In the genomic region with DNA sequence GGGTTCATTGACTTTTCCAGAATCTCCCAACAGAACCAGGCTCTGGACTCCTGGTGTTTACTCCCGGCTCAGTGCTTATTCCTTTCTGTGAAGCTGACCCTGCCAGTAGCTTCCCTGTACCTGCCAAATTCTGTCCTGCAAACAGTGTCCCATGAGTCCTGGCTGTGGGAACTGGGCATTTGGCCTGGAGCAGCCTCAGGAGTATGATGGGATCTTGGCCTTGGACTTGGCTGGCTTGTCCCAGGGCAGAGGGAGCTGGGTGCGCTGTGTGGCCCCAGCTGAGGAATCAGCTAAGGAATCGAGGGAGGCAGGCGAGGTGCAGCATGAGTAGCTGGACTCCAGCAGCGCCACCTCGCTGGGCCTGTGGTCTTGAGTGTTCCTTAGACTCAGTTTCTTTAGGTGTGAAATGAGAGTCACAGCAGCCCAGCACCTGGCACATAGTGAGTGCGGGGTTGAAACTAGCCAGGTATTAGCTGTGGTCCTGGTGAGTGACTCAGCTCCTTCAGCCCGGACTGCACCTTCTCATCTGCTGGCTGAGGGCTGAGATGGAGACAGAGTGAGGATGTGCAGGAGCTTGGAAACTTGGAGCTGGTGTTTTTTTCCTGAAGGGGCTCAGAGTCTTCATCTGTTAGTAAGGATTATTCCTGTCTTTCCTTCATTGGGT, we compare ENCODE assay signal across 1 cellular context.
TF ChIP-seq lines count a peak whose summit lies in the region.

No MANE protein-coding gene starts in this region.

TF ChIP-seq in HCT116, 20 proteins besides CTCF, POLR2A, EP300 and RAD21:
- TF ChIP-seq, protein P1, sequence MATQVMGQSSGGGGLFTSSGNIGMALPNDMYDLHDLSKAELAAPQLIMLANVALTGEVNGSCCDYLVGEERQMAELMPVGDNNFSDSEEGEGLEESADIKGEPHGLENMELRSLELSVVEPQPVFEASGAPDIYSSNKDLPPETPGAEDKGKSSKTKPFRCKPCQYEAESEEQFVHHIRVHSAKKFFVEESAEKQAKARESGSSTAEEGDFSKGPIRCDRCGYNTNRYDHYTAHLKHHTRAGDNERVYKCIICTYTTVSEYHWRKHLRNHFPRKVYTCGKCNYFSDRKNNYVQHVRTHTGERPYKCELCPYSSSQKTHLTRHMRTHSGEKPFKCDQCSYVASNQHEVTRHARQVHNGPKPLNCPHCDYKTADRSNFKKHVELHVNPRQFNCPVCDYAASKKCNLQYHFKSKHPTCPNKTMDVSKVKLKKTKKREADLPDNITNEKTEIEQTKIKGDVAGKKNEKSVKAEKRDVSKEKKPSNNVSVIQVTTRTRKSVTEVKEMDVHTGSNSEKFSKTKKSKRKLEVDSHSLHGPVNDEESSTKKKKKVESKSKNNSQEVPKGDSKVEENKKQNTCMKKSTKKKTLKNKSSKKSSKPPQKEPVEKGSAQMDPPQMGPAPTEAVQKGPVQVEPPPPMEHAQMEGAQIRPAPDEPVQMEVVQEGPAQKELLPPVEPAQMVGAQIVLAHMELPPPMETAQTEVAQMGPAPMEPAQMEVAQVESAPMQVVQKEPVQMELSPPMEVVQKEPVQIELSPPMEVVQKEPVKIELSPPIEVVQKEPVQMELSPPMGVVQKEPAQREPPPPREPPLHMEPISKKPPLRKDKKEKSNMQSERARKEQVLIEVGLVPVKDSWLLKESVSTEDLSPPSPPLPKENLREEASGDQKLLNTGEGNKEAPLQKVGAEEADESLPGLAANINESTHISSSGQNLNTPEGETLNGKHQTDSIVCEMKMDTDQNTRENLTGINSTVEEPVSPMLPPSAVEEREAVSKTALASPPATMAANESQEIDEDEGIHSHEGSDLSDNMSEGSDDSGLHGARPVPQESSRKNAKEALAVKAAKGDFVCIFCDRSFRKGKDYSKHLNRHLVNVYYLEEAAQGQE (IDR thresholded peaks at IDR 0.05; ENCODE audit: low read depth): no peak
- TF ChIP-seq, protein P2, sequence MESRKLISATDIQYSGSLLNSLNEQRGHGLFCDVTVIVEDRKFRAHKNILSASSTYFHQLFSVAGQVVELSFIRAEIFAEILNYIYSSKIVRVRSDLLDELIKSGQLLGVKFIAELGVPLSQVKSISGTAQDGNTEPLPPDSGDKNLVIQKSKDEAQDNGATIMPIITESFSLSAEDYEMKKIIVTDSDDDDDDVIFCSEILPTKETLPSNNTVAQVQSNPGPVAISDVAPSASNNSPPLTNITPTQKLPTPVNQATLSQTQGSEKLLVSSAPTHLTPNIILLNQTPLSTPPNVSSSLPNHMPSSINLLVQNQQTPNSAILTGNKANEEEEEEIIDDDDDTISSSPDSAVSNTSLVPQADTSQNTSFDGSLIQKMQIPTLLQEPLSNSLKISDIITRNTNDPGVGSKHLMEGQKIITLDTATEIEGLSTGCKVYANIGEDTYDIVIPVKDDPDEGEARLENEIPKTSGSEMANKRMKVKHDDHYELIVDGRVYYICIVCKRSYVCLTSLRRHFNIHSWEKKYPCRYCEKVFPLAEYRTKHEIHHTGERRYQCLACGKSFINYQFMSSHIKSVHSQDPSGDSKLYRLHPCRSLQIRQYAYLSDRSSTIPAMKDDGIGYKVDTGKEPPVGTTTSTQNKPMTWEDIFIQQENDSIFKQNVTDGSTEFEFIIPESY (IDR thresholded peaks at IDR 0.05; ENCODE audit: extremely low read depth, insufficient replicate concordance, low read length): no peak
- TF ChIP-seq, protein P3, sequence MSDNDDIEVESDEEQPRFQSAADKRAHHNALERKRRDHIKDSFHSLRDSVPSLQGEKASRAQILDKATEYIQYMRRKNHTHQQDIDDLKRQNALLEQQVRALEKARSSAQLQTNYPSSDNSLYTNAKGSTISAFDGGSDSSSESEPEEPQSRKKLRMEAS (IDR thresholded peaks at IDR 0.05): no peak
- TF ChIP-seq JUND (IDR thresholded peaks at IDR 0.05): no peak
- TF ChIP-seq EGR1 (IDR thresholded peaks at IDR 0.05; ENCODE audit: low read depth): no peak
- no peak for TF ChIP-seq SP1 (IDR thresholded peaks at IDR 0.05; ENCODE audit: low read depth)
- TF ChIP-seq EZH2phosphoT487 (IDR thresholded peaks at IDR 0.05; ENCODE audit: borderline replicate concordance): no peak
- no peak for TF ChIP-seq POLR2AphosphoS5 (IDR thresholded peaks at IDR 0.05; ENCODE audit: low read depth, low read length)
- no peak for TF ChIP-seq EZH2 (IDR thresholded peaks at IDR 0.05)
- TF ChIP-seq SIN3A (IDR thresholded peaks at IDR 0.05; ENCODE audit: low read depth): no peak
- no peak for TF ChIP-seq FOSL1 (IDR thresholded peaks at IDR 0.05; ENCODE audit: low read depth)
- TF ChIP-seq SRF (IDR thresholded peaks at IDR 0.05; ENCODE audit: low read depth): no peak
- TF ChIP-seq ELF1 (IDR thresholded peaks at IDR 0.05; ENCODE audit: borderline replicate concordance, low read depth): no peak
- TF ChIP-seq TCF7L2 (IDR thresholded peaks at IDR 0.05; ENCODE audit: borderline replicate concordance, extremely low read depth, insufficient read depth, insufficient read length): no peak
- no peak for TF ChIP-seq CBX3 (IDR thresholded peaks at IDR 0.05; ENCODE audit: low read depth)
- TF ChIP-seq CEBPB (IDR thresholded peaks at IDR 0.05; ENCODE audit: low read depth): no peak
- no peak for TF ChIP-seq ZFX (IDR thresholded peaks at IDR 0.05)
